Comparison of ENCODE assay signal across 1 cellular context in the genomic region with DNA sequence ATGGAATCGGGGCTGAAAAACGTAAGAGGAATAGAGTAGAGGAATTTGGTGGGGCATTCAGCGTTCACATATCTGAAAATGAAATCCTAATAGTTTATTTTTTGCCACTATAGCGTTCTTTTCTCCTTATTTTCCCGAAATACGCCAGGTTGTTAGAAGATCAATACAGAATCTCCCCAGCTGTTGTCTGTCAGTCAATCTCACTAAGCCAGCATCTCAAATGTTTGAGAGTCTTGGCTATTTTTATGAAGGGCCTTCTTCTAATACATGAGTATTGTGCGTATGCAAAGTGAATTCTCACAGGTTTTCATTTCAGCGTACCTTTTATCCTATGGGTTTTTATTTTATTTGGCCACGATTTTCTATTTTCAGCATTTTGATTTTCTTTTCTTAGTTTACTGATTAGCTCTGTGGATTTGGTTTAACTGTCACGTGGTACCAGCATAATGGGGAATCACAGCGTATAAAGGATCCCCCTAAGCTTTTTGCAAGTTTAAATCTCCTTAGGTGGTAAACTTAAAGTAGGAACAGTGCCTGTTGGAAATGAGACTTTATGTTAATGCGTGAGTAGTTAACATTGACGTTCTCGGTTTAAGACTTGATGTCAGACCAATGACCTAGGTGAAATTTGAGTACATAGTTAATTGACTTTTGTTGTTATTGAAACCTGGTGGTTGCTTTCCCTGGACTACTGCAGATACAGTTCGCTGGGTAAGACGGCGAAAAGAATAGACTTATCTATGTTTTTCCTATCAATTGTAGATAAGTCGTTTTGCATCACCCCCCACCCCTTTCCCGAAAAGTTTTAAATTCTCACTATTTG.
TF ChIP-seq lines count a peak whose summit lies in the region.

No MANE protein-coding gene starts in this region.

TF ChIP-seq in GM23338, 12 proteins besides CTCF, POLR2A, EP300 and RAD21:
- no peak for TF ChIP-seq ZNF462 (CRISPR knock-in tag; IDR thresholded peaks at IDR 0.05)
- no peak for TF ChIP-seq ZNF331 (CRISPR knock-in tag; IDR thresholded peaks at IDR 0.05; ENCODE audit: low read depth)
- TF ChIP-seq STAT1 (IDR thresholded peaks at IDR 0.05; ENCODE audit: unreplicated experiment) = no peak
- no peak for TF ChIP-seq EZH2phosphoT487 (IDR thresholded peaks at IDR 0.05; ENCODE audit: unreplicated experiment)
- no peak for TF ChIP-seq POLR2AphosphoS5 (IDR thresholded peaks at IDR 0.05; ENCODE audit: low read depth)
- TF ChIP-seq ZNF114 (CRISPR knock-in tag; IDR thresholded peaks at IDR 0.05) = no peak
- TF ChIP-seq, protein P1, sequence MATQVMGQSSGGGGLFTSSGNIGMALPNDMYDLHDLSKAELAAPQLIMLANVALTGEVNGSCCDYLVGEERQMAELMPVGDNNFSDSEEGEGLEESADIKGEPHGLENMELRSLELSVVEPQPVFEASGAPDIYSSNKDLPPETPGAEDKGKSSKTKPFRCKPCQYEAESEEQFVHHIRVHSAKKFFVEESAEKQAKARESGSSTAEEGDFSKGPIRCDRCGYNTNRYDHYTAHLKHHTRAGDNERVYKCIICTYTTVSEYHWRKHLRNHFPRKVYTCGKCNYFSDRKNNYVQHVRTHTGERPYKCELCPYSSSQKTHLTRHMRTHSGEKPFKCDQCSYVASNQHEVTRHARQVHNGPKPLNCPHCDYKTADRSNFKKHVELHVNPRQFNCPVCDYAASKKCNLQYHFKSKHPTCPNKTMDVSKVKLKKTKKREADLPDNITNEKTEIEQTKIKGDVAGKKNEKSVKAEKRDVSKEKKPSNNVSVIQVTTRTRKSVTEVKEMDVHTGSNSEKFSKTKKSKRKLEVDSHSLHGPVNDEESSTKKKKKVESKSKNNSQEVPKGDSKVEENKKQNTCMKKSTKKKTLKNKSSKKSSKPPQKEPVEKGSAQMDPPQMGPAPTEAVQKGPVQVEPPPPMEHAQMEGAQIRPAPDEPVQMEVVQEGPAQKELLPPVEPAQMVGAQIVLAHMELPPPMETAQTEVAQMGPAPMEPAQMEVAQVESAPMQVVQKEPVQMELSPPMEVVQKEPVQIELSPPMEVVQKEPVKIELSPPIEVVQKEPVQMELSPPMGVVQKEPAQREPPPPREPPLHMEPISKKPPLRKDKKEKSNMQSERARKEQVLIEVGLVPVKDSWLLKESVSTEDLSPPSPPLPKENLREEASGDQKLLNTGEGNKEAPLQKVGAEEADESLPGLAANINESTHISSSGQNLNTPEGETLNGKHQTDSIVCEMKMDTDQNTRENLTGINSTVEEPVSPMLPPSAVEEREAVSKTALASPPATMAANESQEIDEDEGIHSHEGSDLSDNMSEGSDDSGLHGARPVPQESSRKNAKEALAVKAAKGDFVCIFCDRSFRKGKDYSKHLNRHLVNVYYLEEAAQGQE (IDR thresholded peaks at IDR 0.05; ENCODE audit: unreplicated experiment) = no peak
- TF ChIP-seq, protein P2, sequence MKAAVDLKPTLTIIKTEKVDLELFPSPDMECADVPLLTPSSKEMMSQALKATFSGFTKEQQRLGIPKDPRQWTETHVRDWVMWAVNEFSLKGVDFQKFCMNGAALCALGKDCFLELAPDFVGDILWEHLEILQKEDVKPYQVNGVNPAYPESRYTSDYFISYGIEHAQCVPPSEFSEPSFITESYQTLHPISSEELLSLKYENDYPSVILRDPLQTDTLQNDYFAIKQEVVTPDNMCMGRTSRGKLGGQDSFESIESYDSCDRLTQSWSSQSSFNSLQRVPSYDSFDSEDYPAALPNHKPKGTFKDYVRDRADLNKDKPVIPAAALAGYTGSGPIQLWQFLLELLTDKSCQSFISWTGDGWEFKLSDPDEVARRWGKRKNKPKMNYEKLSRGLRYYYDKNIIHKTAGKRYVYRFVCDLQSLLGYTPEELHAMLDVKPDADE (IDR thresholded peaks at IDR 0.05) = no peak
TF ChIP-seq in GM23338: peak in this region for 0.
